Comparison of ENCODE assay signal across 22 cellular contexts in genomic region chr9:4146293-4146692, GRCh38.
A peak's percentile ranks its signal among the peaks of the same experiment; 100 is the strongest.
DNase-seq lines count a peak whose midpoint lies in the region; ATAC-seq, FAIRE-seq and TF ChIP-seq lines count a peak whose summit lies in the region.
"Had no signal": no experiment of that assay in that cellular context is flagged by ENCODE, and none has a peak within 500 bp of the region (broad histone marks: within the 10 kb centered on the region; RNA-seq: fewer than 3 reads in every experiment).

No MANE protein-coding gene starts in this region.

- no peak overlapping the region for H3K4me3 Mint-ChIP-seq in neural progenitor cell
- H3K4me3 Mint-ChIP-seq: IgD-negative memory B cell had no signal

- no peak overlapping the region for H3K27ac Mint-ChIP-seq in neural progenitor cell
- H3K27ac Mint-ChIP-seq: IgD-negative memory B cell had no signal

- H4K20me1 ChIP-seq in neural progenitor cell (ENCODE audit: low read depth): peaks cover 5% of the 10 kb centered on the region

- H3F3A ChIP-seq in neural progenitor cell (ENCODE audit: low read depth): peaks cover 30% of the 10 kb centered on the region

- intact Hi-C loops in kidney (cut with DNase I): no loop called here

- ATAC-seq in HG02981 (IDR thresholded peaks at IDR 0.05; ENCODE audit: unreplicated experiment) (no peak), HG02642 (IDR thresholded peaks at IDR 0.05; ENCODE audit: poor library complexity, unreplicated experiment) (no peak)
- ATAC-seq: GM12878 had no signal

- peaks cover 94% of the 10 kb centered on the region for H3K79me2 ChIP-seq in neural progenitor cell (ENCODE audit: low read depth)

- DNase-seq in kidney (no peak), neural progenitor cell (ENCODE audit: low spot score) (no peak), DMS79 (lab: John Stamatoyannopoulos, UW) (no peak), brain microvascular endothelial cell (no peak)
- DNase-seq: BE2C, DMS79 treated with DMSO at 0.1 percent for 48 hours, GM23248, MV-4-11, NCI-H1105 treated with DMSO at 0.1 percent for 48 hours, NCI-H1694, NCI-H446, NCI-H526, Peyer's patch, SJCRH30 had no signal

- H3K9me3 Mint-ChIP-seq in neural progenitor cell: no peaks in the 10 kb centered on the region
- H3K9me3 Mint-ChIP-seq: IgD-negative memory B cell had no signal

- TF ChIP-seq CTCF in 22Rv1 (IDR thresholded peaks at IDR 0.05) (no peak), kidney (IDR thresholded peaks at IDR 0.05; ENCODE audit: borderline replicate concordance, extremely low read depth, insufficient read depth) (no peak), neural progenitor cell (IDR thresholded peaks at IDR 0.05) (no peak), brain microvascular endothelial cell (IDR thresholded peaks at IDR 0.05; ENCODE audit: low read depth, low read length, missing control alignments) (no peak)

- no peak overlapping the region for H2AFZ ChIP-seq in neural progenitor cell (replicated peaks)
- H2AFZ ChIP-seq: GM23248 had no signal

- peak overlapping the region; percentile 95 for H3K27ac ChIP-seq in 22Rv1
- peak overlapping the region; percentile 86 to 91 for H3K27ac ChIP-seq in kidney (ENCODE audit: low read depth in 2 of 2, low read length in 2 of 2)
- no peak overlapping the region for H3K27ac ChIP-seq in neural progenitor cell
- H3K27ac ChIP-seq in brain microvascular endothelial cell: no peak overlapping the region
- H3K27ac ChIP-seq: GM23248, Peyer's patch, SJCRH30 had no signal

- peak overlapping the region in 1 of 2 donors; percentile 35 for H3K4me3 ChIP-seq in kidney (ENCODE audit: low read length in 2 of 2)
- H3K4me3 ChIP-seq in neural progenitor cell: no peak overlapping the region
- no peak overlapping the region for H3K4me3 ChIP-seq in brain microvascular endothelial cell (ENCODE audit: low read depth, low read length)
- H3K4me3 ChIP-seq: GM12878, GM23248, HAP-1, Peyer's patch, SJCRH30 had no signal

- peaks cover 70% of the 10 kb centered on the region for H3K4me1 Mint-ChIP-seq in neural progenitor cell
- H3K4me1 Mint-ChIP-seq: IgD-negative memory B cell had no signal

- no peaks in the 10 kb centered on the region for H3K36me3 ChIP-seq in kidney (ENCODE audit: control insufficient read depth in 1 of 2, insufficient read depth in 2 of 2, low read length in 2 of 2)
- no peaks in the 10 kb centered on the region for H3K36me3 ChIP-seq in neural progenitor cell
- no peaks in the 10 kb centered on the region for H3K36me3 ChIP-seq in brain microvascular endothelial cell (replicated peaks)
- H3K36me3 ChIP-seq: BE2C, HAP-1, Peyer's patch, SJCRH30 had no signal

- peaks cover 2% of the 10 kb centered on the region for H3K27me3 Mint-ChIP-seq in neural progenitor cell (ENCODE audit: insufficient read depth, low read depth)

- peak overlapping the region; percentile 19 for H3K4me2 ChIP-seq in neural progenitor cell

- in situ Hi-C loops in brain microvascular endothelial cell (cut with HindIII; ENCODE audit: low pct_ligation_motif_present, low sequenced_read_pairs): no loop called here

- no peaks in the 10 kb centered on the region for H3K9me3 ChIP-seq in kidney (ENCODE audit: control insufficient read depth in 1 of 2, low read length in 2 of 2)
- no peaks in the 10 kb centered on the region for H3K9me3 ChIP-seq in neural progenitor cell (ENCODE audit: low read depth)
- H3K9me3 ChIP-seq: BE2C, HAP-1, Peyer's patch, SJCRH30 had no signal

- peak overlapping the region in 1 of 2 donors; percentile 4 for H3K9ac ChIP-seq in kidney (ENCODE audit: low read length in 2 of 2)
- no peak overlapping the region for H3K9ac ChIP-seq in neural progenitor cell
- H3K9ac ChIP-seq: GM23248 had no signal

- peaks cover 30 to 68% of the 10 kb centered on the region in 2 donors for H3K4me1 ChIP-seq in kidney (ENCODE audit: control insufficient read depth in 1 of 2, insufficient read depth in 1 of 2, low read depth in 1 of 2, low read length in 2 of 2)
- H3K4me1 ChIP-seq in neural progenitor cell: peaks cover 83% of the 10 kb centered on the region
- H3K4me1 ChIP-seq: BE2C, SJCRH30 had no signal

- H3K27me3 ChIP-seq in neural progenitor cell: no peaks in the 10 kb centered on the region
- no peaks in the 10 kb centered on the region for H3K27me3 ChIP-seq in brain microvascular endothelial cell (replicated peaks)
- H3K27me3 ChIP-seq: Peyer's patch, SJCRH30 had no signal

- FAIRE-seq in G401.6 (lab: Jason Lieb, UNC) (peak; percentile 6), kidney (lab: Jason Lieb, UNC) (peak; percentile 61)
- FAIRE-seq: GM12878, HTR-8/SVneo had no signal

- peaks cover 3% of the 10 kb centered on the region for H3K36me3 Mint-ChIP-seq in neural progenitor cell
- H3K36me3 Mint-ChIP-seq: IgD-negative memory B cell had no signal

Comparison
In these comparisons a context has a peak if more than half of its experiments do, and no peak if none do; other contexts are left out.
1. H3K27ac ChIP-seq: peak in 22Rv1 (single experiment) and kidney (2 of 2); none in neural progenitor cell (single experiment) and brain microvascular endothelial cell (single experiment).